15 cellular contexts compared by ENCODE assay signal in the genomic region with DNA sequence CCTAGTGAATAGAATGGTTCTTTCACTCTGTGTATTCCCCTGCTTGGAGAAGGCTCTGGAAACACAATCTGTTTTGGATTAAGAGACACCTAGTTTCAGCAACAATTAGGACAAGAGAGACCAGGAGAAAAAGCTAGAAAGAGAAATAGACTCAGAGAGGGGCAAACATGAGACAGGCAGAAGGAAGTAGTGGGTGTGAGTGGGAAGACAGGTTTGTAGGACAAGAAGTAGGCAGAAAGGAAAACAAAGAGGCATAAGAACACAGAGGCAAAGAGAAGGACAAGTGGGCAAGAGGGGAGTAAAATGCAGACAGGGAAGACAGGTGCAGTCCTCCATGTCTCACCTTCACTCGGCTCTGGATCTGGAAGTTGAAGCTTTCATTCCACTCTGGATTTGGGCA. TPM values are rescaled to one million over a fixed set of nuclear protein-coding genes. Genes with fewer than 3 reads are reported as not detected.
DNase-seq lines count a peak whose midpoint lies in the region; ATAC-seq and TF ChIP-seq lines count a peak whose summit lies in the region.
"Had no signal": no experiment of that assay in that cellular context is flagged by ENCODE, and none has a peak within 500 bp of the region (broad histone marks: within the 10 kb centered on the region; RNA-seq: fewer than 3 reads in every experiment).

No MANE protein-coding gene starts in this region.

- TF ChIP-seq CTCF in endothelial cell (IDR thresholded peaks at IDR 0.05; ENCODE audit: unreplicated experiment): no peak

- no peaks in the 10 kb centered on the region for H3K9me3 Mint-ChIP-seq in stimulated activated naive CD8-positive, alpha-beta T cell treated with anti-CD3 and anti-CD28 coated beads, Interleukin-15, Interleukin-2, amounts not matched to agents 100 ng/mL and 50 ng/mL, for 24 hours
- no peaks in the 10 kb centered on the region for H3K9me3 Mint-ChIP-seq in endothelial cell (ENCODE audit: unreplicated experiment)
- H3K9me3 Mint-ChIP-seq in activated CD4-positive, alpha-beta T cell treated with anti-CD3 and anti-CD28 coated beads, Interleukin-2, amount 10 ng/mL, durations not matched to agents 7 days and 5 days: peaks cover 2% of the 10 kb centered on the region
- H3K9me3 Mint-ChIP-seq: CD4-positive, alpha-beta memory T cell had no signal

- peak overlapping the region; percentile 2 for H3K27ac Mint-ChIP-seq in stimulated activated naive CD8-positive, alpha-beta T cell treated with anti-CD3 and anti-CD28 coated beads, Interleukin-15, Interleukin-2, amounts not matched to agents 100 ng/mL and 50 ng/mL, for 24 hours
- no peak overlapping the region for H3K27ac Mint-ChIP-seq in endothelial cell (ENCODE audit: unreplicated experiment)
- no peak overlapping the region for H3K27ac Mint-ChIP-seq in activated CD4-positive, alpha-beta T cell treated with anti-CD3 and anti-CD28 coated beads, Interleukin-2, amount 10 ng/mL, durations not matched to agents 7 days and 5 days
- H3K27ac Mint-ChIP-seq: CD4-positive, alpha-beta memory T cell had no signal

- TF ChIP-seq RAD21 in Ishikawa (IDR thresholded peaks at IDR 0.05; ENCODE audit: low read depth): no peak

- POLR2A ChIA-PET in activated CD4-positive, alpha-beta T cell treated with anti-CD3 and anti-CD28 coated beads, Interleukin-2, amount 10 ng/mL, durations not matched to agents 7 days and 5 days (lab: Charles Lee): interaction anchor here (0.7 kb wide), 1 partner anchor 33 kb away, joined by 3 read pairs; no protein-coding TSS in a partner anchor

- no peak for ATAC-seq in stimulated activated naive CD8-positive, alpha-beta T cell treated with anti-CD3 and anti-CD28 coated beads, Interleukin-15, Interleukin-2, amounts not matched to agents 100 U/mL and 50 U/mL, for 24 hours

- no peak for TF ChIP-seq EP300 in Ishikawa (IDR thresholded peaks at IDR 0.05; ENCODE audit: borderline replicate concordance)

- H3K36me3 Mint-ChIP-seq in stimulated activated naive CD8-positive, alpha-beta T cell treated with anti-CD3 and anti-CD28 coated beads, Interleukin-15, Interleukin-2, amounts not matched to agents 100 ng/mL and 50 ng/mL, for 24 hours (ENCODE audit: low read depth): no peaks in the 10 kb centered on the region
- H3K36me3 Mint-ChIP-seq in endothelial cell (ENCODE audit: low read depth, unreplicated experiment): peaks cover 10% of the 10 kb centered on the region
- no peaks in the 10 kb centered on the region for H3K36me3 Mint-ChIP-seq in activated CD4-positive, alpha-beta T cell treated with anti-CD3 and anti-CD28 coated beads, Interleukin-2, amount 10 ng/mL, durations not matched to agents 7 days and 5 days (ENCODE audit: low read depth)
- H3K36me3 Mint-ChIP-seq: CD4-positive, alpha-beta memory T cell had no signal

- no peak for DNase-seq in stimulated activated naive CD8-positive, alpha-beta T cell treated with anti-CD3 and anti-CD28 coated beads, Interleukin-15, Interleukin-2, amounts not matched to agents 100 U/mL and 50 U/mL, for 24 hours
- DNase-seq in endothelial cell (ENCODE audit: low spot score) (no peak), HCEC 1CT (no peak), NK-92 (lab: John Stamatoyannopoulos, UW; ENCODE audit: unreplicated experiment) (no peak)
- DNase-seq in activated CD4-positive, alpha-beta T cell treated with anti-CD3 and anti-CD28 coated beads, Interleukin-2, amount 10 ng/mL, durations not matched to agents 7 days and 5 days: no peak
- DNase-seq: C1 segment of cervical spinal cord; CD4-positive, alpha-beta memory T cell; COR-L47; DMS153; DND-41; GOT3 had no signal

- peaks cover 15% of the 10 kb centered on the region for H3K4me1 Mint-ChIP-seq in stimulated activated naive CD8-positive, alpha-beta T cell treated with anti-CD3 and anti-CD28 coated beads, Interleukin-15, Interleukin-2, amounts not matched to agents 100 ng/mL and 50 ng/mL, for 24 hours (ENCODE audit: low read depth)
- H3K4me1 Mint-ChIP-seq in endothelial cell (ENCODE audit: unreplicated experiment): peaks cover 5% of the 10 kb centered on the region
- H3K4me1 Mint-ChIP-seq in activated CD4-positive, alpha-beta T cell treated with anti-CD3 and anti-CD28 coated beads, Interleukin-2, amount 10 ng/mL, durations not matched to agents 7 days and 5 days: peaks cover 14% of the 10 kb centered on the region

- CTCF ChIA-PET in activated CD4-positive, alpha-beta T cell treated with anti-CD3 and anti-CD28 coated beads, Interleukin-2, amount 10 ng/mL, durations not matched to agents 7 days and 5 days (lab: Charles Lee): interaction anchor here (1.4 kb wide), 1 partner anchor 22 kb away, joined by 3 read pairs; no protein-coding TSS in a partner anchor

- no peak overlapping the region for H3K4me3 Mint-ChIP-seq in stimulated activated naive CD8-positive, alpha-beta T cell treated with anti-CD3 and anti-CD28 coated beads, Interleukin-15, Interleukin-2, amounts not matched to agents 100 ng/mL and 50 ng/mL, for 24 hours
- peak overlapping the region; percentile 39 for H3K4me3 Mint-ChIP-seq in endothelial cell (ENCODE audit: unreplicated experiment)
- H3K4me3 Mint-ChIP-seq in activated CD4-positive, alpha-beta T cell treated with anti-CD3 and anti-CD28 coated beads, Interleukin-2, amount 10 ng/mL, durations not matched to agents 7 days and 5 days: no peak overlapping the region

- no peaks in the 10 kb centered on the region for H3K27me3 Mint-ChIP-seq in stimulated activated naive CD8-positive, alpha-beta T cell treated with anti-CD3 and anti-CD28 coated beads, Interleukin-15, Interleukin-2, amounts not matched to agents 100 ng/mL and 50 ng/mL, for 24 hours
- peaks cover 7% of the 10 kb centered on the region for H3K27me3 Mint-ChIP-seq in endothelial cell (ENCODE audit: unreplicated experiment)
- H3K27me3 Mint-ChIP-seq in activated CD4-positive, alpha-beta T cell treated with anti-CD3 and anti-CD28 coated beads, Interleukin-2, amount 10 ng/mL, durations not matched to agents 7 days and 5 days: peaks cover 2% of the 10 kb centered on the region
- H3K27me3 Mint-ChIP-seq: CD4-positive, alpha-beta memory T cell had no signal

TF ChIP-seq in Ishikawa, 13 proteins besides CTCF, POLR2A, EP300 and RAD21:
- TF ChIP-seq YY1 (IDR thresholded peaks at IDR 0.05; ENCODE audit: low read depth) (no peak), TAF1 (IDR thresholded peaks at IDR 0.05; ENCODE audit: low read depth) (0 out of 2 replicates have a peak, but pooled peaks have one; percentile 21)

RNA-seq across cellular contexts. Expression of a gene that starts 13.5 kb away (rescaled TPM):
- not detected for total RNA-seq in endothelial cell (ENCODE audit: unreplicated experiment)
- total RNA-seq in activated CD4-positive, alpha-beta T cell treated with anti-CD3 and anti-CD28 coated beads, Interleukin-2, amount 10 ng/mL, durations not matched to agents 7 days and 5 days: not detected
- total RNA-seq: A172; A673; CD4-positive, alpha-beta memory T cell had no signal

RNA-seq across cellular contexts. Expression of a gene that starts 35.0 kb away (rescaled TPM):
- 64.9 TPM for total RNA-seq in endothelial cell (ENCODE audit: unreplicated experiment)
- 10 to 100 TPM; 14.5 TPM for total RNA-seq in activated CD4-positive, alpha-beta T cell treated with anti-CD3 and anti-CD28 coated beads, Interleukin-2, amount 10 ng/mL, durations not matched to agents 7 days and 5 days
